Comparison of ENCODE assay signal across 8 cellular contexts in genomic region chr6:36914227-36914794, GRCh38. TPM values are rescaled to one million over a fixed set of nuclear protein-coding genes. Genes with fewer than 3 reads are reported as not detected.
A peak's percentile ranks its signal among the peaks of the same experiment; 100 is the strongest.
DNase-seq lines count a peak whose midpoint lies in the region; ATAC-seq, FAIRE-seq and TF ChIP-seq lines count a peak whose summit lies in the region.

No MANE protein-coding gene starts in this region.

- CTCF ChIA-PET in A549 (lab: Yijun Ruan, JAX), result interaction anchor here (0.6 to 2.4 kb wide), 18 partner anchors 9 to 150 kb away, joined by 3 to 14 read pairs (median 4); partner anchors contain the start of genes C6orf89 and PI16

- no peak for FAIRE-seq in A549 (lab: Jason Lieb, UNC)

- no peaks in the 10 kb centered on the region for H3K9me3 ChIP-seq in A549
- no peaks in the 10 kb centered on the region for H3K9me3 ChIP-seq in iPS DF 6.9 (ENCODE audit: control insufficient read depth, insufficient read depth, low read length)

- no peaks in the 10 kb centered on the region for H3K27me3 ChIP-seq in iPS DF 6.9 (ENCODE audit: control insufficient read depth, insufficient read depth, low read length)

- 11% methylated on average over 10 of the region's 10 CpGs for WGBS in A549 (ENCODE audit: missing lambda C conversion rate)
- WGBS in iPS DF 6.9 (ENCODE audit: insufficient coverage, insufficient read length), result no CpG with 5 or more reads among the region's 10 CpGs

- peak overlapping the region; percentile 71 for H3K4me2 ChIP-seq in A549

- intact Hi-C loops in activated T-helper 1 cell treated with anti-CD3 and anti-CD28 coated beads, Interleukin-12 subunit alpha, Interleukin-12 subunit beta, Interleukin-2, Interleukin-4 antibody, amounts not matched to agents 30 ng/mL and 10 ng/mL and 1 ng/mL, durations not matched to agents 14 hours and 24 hours and 36 hours (cut with micrococcal nuclease), result loop anchor here (5.0 kb wide), 1 partner anchor 188 kb away; no protein-coding TSS in a partner anchor

- no peaks in the 10 kb centered on the region for H3K27me3 Mint-ChIP-seq in activated T-helper 1 cell treated with anti-CD3 and anti-CD28 coated beads, Interleukin-12 subunit alpha, Interleukin-12 subunit beta, Interleukin-2, Interleukin-4 antibody, amounts not matched to agents 30 ng/mL and 10 ng/mL and 1 ng/mL, durations not matched to agents 14 hours and 24 hours and 36 hours (ENCODE audit: insufficient read depth)
- no peaks in the 10 kb centered on the region for H3K27me3 Mint-ChIP-seq in stimulated activated memory B cell treated with anti-CD40 and anti-IgM and Interleukin-4, amounts not matched to agents 10 μg/mL and 1 μg/mL and 100 μg/mL, for 72 hours

- POLR2A ChIA-PET in A549 (lab: Yijun Ruan, JAX), result no interaction called here

- ATAC-seq in A549, result peak; percentile 99
- no peak for ATAC-seq in stimulated activated memory B cell treated with anti-CD40 and anti-IgM and Interleukin-4, amounts not matched to agents 10 μg/mL and 1 μg/mL and 100 μg/mL, for 72 hours

- peak in 1 of 2 experiments; percentile 38; a peak in 2 of 5 replicates for TF ChIP-seq RAD21 in A549 (conservative IDR thresholded peaks at IDR 0.05 in 1 of 2, IDR thresholded peaks at IDR 0.05 in 1 of 2)

- TF ChIP-seq POLR2A in A549 (IDR thresholded peaks at IDR 0.05; ENCODE audit: low read length), result no peak

- DNase-seq in A549 (ENCODE audit: low read depth in 1 of 2, low spot score in 1 of 2) (peak; percentile 68 to 70), HS-5 (ENCODE audit: low read depth) (peak; percentile 26), iPS DF 6.9 (ENCODE audit: low read depth, low spot score) (peak; percentile 27), GM03348 (ENCODE audit: low spot score) (no peak), NCI-H2227 (lab: John Stamatoyannopoulos, UW; ENCODE audit: unreplicated experiment) (no peak), GM13977 (ENCODE audit: low spot score) (no peak)
- DNase-seq in activated T-helper 1 cell treated with anti-CD3 and anti-CD28 coated beads, Interleukin-12 subunit alpha, Interleukin-12 subunit beta, Interleukin-2, Interleukin-4 antibody, amounts not matched to agents 30 ng/mL and 10 ng/mL and 1 ng/mL, durations not matched to agents 14 hours and 24 hours and 36 hours (ENCODE audit: low spot score), result peak; percentile 44

- H3K27ac ChIP-seq in A549 (peak overlapping the region in 1 of 2 experiments; percentile 71; a peak in 3 of 6 replicates), iPS DF 6.9 (ENCODE audit: low read length) (no peak overlapping the region)

- no peaks in the 10 kb centered on the region for H3K36me3 ChIP-seq in iPS DF 6.9 (ENCODE audit: control insufficient read depth, insufficient read depth, low read length)

- no peak overlapping the region for H3K4me3 ChIP-seq in A549
- no peak overlapping the region for H3K4me3 ChIP-seq in iPS DF 6.9 (ENCODE audit: low read length)

- H3K9me3 Mint-ChIP-seq in activated T-helper 1 cell treated with anti-CD3 and anti-CD28 coated beads, Interleukin-12 subunit alpha, Interleukin-12 subunit beta, Interleukin-2, Interleukin-4 antibody, amounts not matched to agents 30 ng/mL and 10 ng/mL and 1 ng/mL, durations not matched to agents 14 hours and 24 hours and 36 hours, result no peaks in the 10 kb centered on the region
- H3K9me3 Mint-ChIP-seq in stimulated activated memory B cell treated with anti-CD40 and anti-IgM and Interleukin-4, amounts not matched to agents 10 μg/mL and 1 μg/mL and 100 μg/mL, for 72 hours, result no peaks in the 10 kb centered on the region

- TF ChIP-seq EP300 in A549 (IDR thresholded peaks at IDR 0.05), result no peak

- peaks cover 16% of the 10 kb centered on the region for H3K4me1 ChIP-seq in A549
- H3K4me1 ChIP-seq in iPS DF 6.9 (ENCODE audit: control insufficient read depth, insufficient read depth, low read length), result no peaks in the 10 kb centered on the region

- peak overlapping the region; percentile 94 for H3K27ac Mint-ChIP-seq in activated T-helper 1 cell treated with anti-CD3 and anti-CD28 coated beads, Interleukin-12 subunit alpha, Interleukin-12 subunit beta, Interleukin-2, Interleukin-4 antibody, amounts not matched to agents 30 ng/mL and 10 ng/mL and 1 ng/mL, durations not matched to agents 14 hours and 24 hours and 36 hours
- H3K27ac Mint-ChIP-seq in stimulated activated memory B cell treated with anti-CD40 and anti-IgM and Interleukin-4, amounts not matched to agents 10 μg/mL and 1 μg/mL and 100 μg/mL, for 72 hours, result no peak overlapping the region

- H3K4me3 Mint-ChIP-seq in activated T-helper 1 cell treated with anti-CD3 and anti-CD28 coated beads, Interleukin-12 subunit alpha, Interleukin-12 subunit beta, Interleukin-2, Interleukin-4 antibody, amounts not matched to agents 30 ng/mL and 10 ng/mL and 1 ng/mL, durations not matched to agents 14 hours and 24 hours and 36 hours, result peak overlapping the region; percentile 64
- no peak overlapping the region for H3K4me3 Mint-ChIP-seq in stimulated activated memory B cell treated with anti-CD40 and anti-IgM and Interleukin-4, amounts not matched to agents 10 μg/mL and 1 μg/mL and 100 μg/mL, for 72 hours

- in situ Hi-C loops in GM13977 (cut with MboI; ENCODE audit: low pct_unique_long_range_greater_than_20kb, low sequenced_read_pairs, unreplicated experiment), result no loop called here

- H3K4me1 Mint-ChIP-seq in activated T-helper 1 cell treated with anti-CD3 and anti-CD28 coated beads, Interleukin-12 subunit alpha, Interleukin-12 subunit beta, Interleukin-2, Interleukin-4 antibody, amounts not matched to agents 30 ng/mL and 10 ng/mL and 1 ng/mL, durations not matched to agents 14 hours and 24 hours and 36 hours (ENCODE audit: low read depth), result peaks cover 51% of the 10 kb centered on the region
- H3K4me1 Mint-ChIP-seq in stimulated activated memory B cell treated with anti-CD40 and anti-IgM and Interleukin-4, amounts not matched to agents 10 μg/mL and 1 μg/mL and 100 μg/mL, for 72 hours, result peaks cover 20% of the 10 kb centered on the region

- TF ChIP-seq CTCF in A549 (IDR thresholded peaks at IDR 0.05), result peak; percentile 14; the same call in 2 of the 3 replicates
- no peak for TF ChIP-seq CTCF in GM13977 (IDR thresholded peaks at IDR 0.05; ENCODE audit: extremely low read depth, insufficient read depth, missing control alignments)

- H3K36me3 Mint-ChIP-seq in activated T-helper 1 cell treated with anti-CD3 and anti-CD28 coated beads, Interleukin-12 subunit alpha, Interleukin-12 subunit beta, Interleukin-2, Interleukin-4 antibody, amounts not matched to agents 30 ng/mL and 10 ng/mL and 1 ng/mL, durations not matched to agents 14 hours and 24 hours and 36 hours (ENCODE audit: low read depth), result peaks cover 28% of the 10 kb centered on the region
- H3K36me3 Mint-ChIP-seq in stimulated activated memory B cell treated with anti-CD40 and anti-IgM and Interleukin-4, amounts not matched to agents 10 μg/mL and 1 μg/mL and 100 μg/mL, for 72 hours, result peaks cover 60% of the 10 kb centered on the region

TF ChIP-seq in A549, 52 proteins besides CTCF, POLR2A, EP300 and RAD21:
- TF ChIP-seq SREBF2 (IDR thresholded peaks at IDR 0.05) (no peak), FOSL2 (IDR thresholded peaks at IDR 0.05) (no peak), FOSL2 (CRISPR knock-in tag; IDR thresholded peaks at IDR 0.05) (peak; percentile 74), MAX (IDR thresholded peaks at IDR 0.05) (0 out of 2 replicates have a peak, but pooled peaks have one; percentile 15), SMC3 (IDR thresholded peaks at IDR 0.05) (peak; percentile 25; the same call in 1 of the 3 replicates), MAFK (IDR thresholded peaks at IDR 0.05; ENCODE audit: partially characterized antibody) (peak; percentile 43), E2F6 (IDR thresholded peaks at IDR 0.05; ENCODE audit: borderline replicate concordance, low read depth) (no peak)

RNA-seq across cellular contexts. Expression of gene C6orf89, which starts 28.6 kb away (rescaled TPM):
- polyA plus RNA-seq in A549 (2011; rRNA removed) (27.0 and 32.5 TPM in 2 replicates), A549 (2017; fragmentation: RNase III; extraction: RNeasy Plus Mini Kit Qiagen cat#74134 plus additional on column Dnase treatment) (13.7 to 15.1 TPM (median 13.8 TPM) in 3 replicates)
- polyA plus RNA-seq in A549 (2012; cell fraction: cytosol; rRNA removed), result 5.9 and 9.2 TPM in 2 replicates
- polyA plus RNA-seq in A549 (2012; cell fraction: nucleus; rRNA removed), result 5.7 and 8.2 TPM in 2 replicates
- polyA minus RNA-seq in A549 (2011; rRNA and poly(A)+ RNA removed), result 17.8 and 18.2 TPM in 2 replicates
- total RNA-seq in activated T-helper 1 cell treated with anti-CD3 and anti-CD28 coated beads, Interleukin-12 subunit alpha, Interleukin-12 subunit beta, Interleukin-2, Interleukin-4 antibody, amounts not matched to agents 30 ng/mL and 10 ng/mL and 1 ng/mL, durations not matched to agents 14 hours and 24 hours and 36 hours, result 31.5 and 31.8 TPM in 2 replicates

RNA-seq across cellular contexts. Expression of gene PPIL1, which starts 39.7 kb away (rescaled TPM):
- 58.7 and 60.0 TPM in 2 replicates for polyA plus RNA-seq in A549 (2011; rRNA removed)
- 31.7 and 38.8 TPM in 2 replicates for polyA plus RNA-seq in A549 (2012; cell fraction: cytosol; rRNA removed)
- 11.3 and 12.7 TPM in 2 replicates for polyA plus RNA-seq in A549 (2012; cell fraction: nucleus; rRNA removed)
- polyA plus RNA-seq in A549 (2017; fragmentation: RNase III; extraction: RNeasy Plus Mini Kit Qiagen cat#74134 plus additional on column Dnase treatment), result 42.6 to 47.5 TPM (median 45.3 TPM) in 3 replicates
- polyA minus RNA-seq in A549 (2011; rRNA and poly(A)+ RNA removed), result 41.2 and 43.9 TPM in 2 replicates
- total RNA-seq in activated T-helper 1 cell treated with anti-CD3 and anti-CD28 coated beads, Interleukin-12 subunit alpha, Interleukin-12 subunit beta, Interleukin-2, Interleukin-4 antibody, amounts not matched to agents 30 ng/mL and 10 ng/mL and 1 ng/mL, durations not matched to agents 14 hours and 24 hours and 36 hours, result 60.2 and 62.6 TPM in 2 replicates

RNA-seq across cellular contexts. Expression of gene PI16, which starts 40.2 kb away (rescaled TPM):
- polyA plus RNA-seq in A549 (2011; rRNA removed), result not detected in 2 replicates
- polyA plus RNA-seq in A549 (2012; cell fraction: cytosol; rRNA removed), result 0.05 TPM in 1 of 2 replicates, not detected in the other
- 0.02 TPM in 1 of 2 replicates, not detected in the other for polyA plus RNA-seq in A549 (2012; cell fraction: nucleus; rRNA removed)
- not detected in 3 replicates for polyA plus RNA-seq in A549 (2017; fragmentation: RNase III; extraction: RNeasy Plus Mini Kit Qiagen cat#74134 plus additional on column Dnase treatment)
- not detected in 2 replicates for polyA minus RNA-seq in A549 (2011; rRNA and poly(A)+ RNA removed)
- total RNA-seq in activated T-helper 1 cell treated with anti-CD3 and anti-CD28 coated beads, Interleukin-12 subunit alpha, Interleukin-12 subunit beta, Interleukin-2, Interleukin-4 antibody, amounts not matched to agents 30 ng/mL and 10 ng/mL and 1 ng/mL, durations not matched to agents 14 hours and 24 hours and 36 hours, result not detected in 2 replicates

Comparison
In these comparisons a context has a peak if more than half of its experiments do, and no peak if none do; other contexts are left out.
1. DNase-seq: peak in A549 (2 of 2), HS-5 (single experiment), activated T-helper 1 cell treated with anti-CD3 and anti-CD28 coated beads, Interleukin-12 subunit alpha, Interleukin-12 subunit beta, Interleukin-2, Interleukin-4 antibody, amounts not matched to agents 30 ng/mL and 10 ng/mL and 1 ng/mL, durations not matched to agents 14 hours and 24 hours and 36 hours (single experiment) and iPS DF 6.9 (single experiment); none in GM03348 (single experiment), NCI-H2227 (single experiment) and GM13977 (single experiment).